Comparison of ENCODE assay signal across 17 cellular contexts in genomic region chr1:63135174-63135512, GRCh38.
"Had no signal": no experiment of that assay in that cellular context is flagged by ENCODE, and none has a peak within 500 bp of the region (broad histone marks: within the 10 kb centered on the region; RNA-seq: fewer than 3 reads in every experiment).

No MANE protein-coding gene starts in this region.

- H3K36me3 ChIP-seq: adrenal gland, cardiac muscle cell, lower lobe of right lung, ovary, right atrium auricular region, spleen, thoracic aorta had no signal

- H3K9me3 Mint-ChIP-seq: activated T-cell treated with anti-CD3 and anti-CD28 coated beads, Interleukin-2, amount 50 U/mL, for 24 hours; stimulated activated naive CD8-positive, alpha-beta T cell treated with anti-CD3 and anti-CD28 coated beads, Interleukin-15, amount 100 ng/mL, for 72 hours had no signal

- H3K4me1 ChIP-seq: adrenal gland, foreskin keratinocyte, lower lobe of right lung, right atrium auricular region, spleen had no signal

- DNase-seq: activated CD4-positive, alpha-beta T cell treated with anti-CD3 and anti-CD28 coated beads, Interleukin-2, amount 50 U/mL, for 48 hours; activated CD8-positive, alpha-beta memory T cell treated with anti-CD3 and anti-CD28 coated beads, Interleukin-2, amount 10 ng/mL, durations not matched to agents 7 days and 5 days; activated naive CD4-positive, alpha-beta T cell treated with anti-CD3 and anti-CD28 coated beads, Interleukin-2, amount 50 U/mL, for 16 hours; activated T-cell treated with anti-CD3 and anti-CD28 coated beads, Interleukin-2, amount 50 U/mL, for 24 hours; adrenal gland; effector CD8-positive, alpha-beta T cell; foreskin keratinocyte; lower lobe of right lung; naive B cell; ovary; spleen; stimulated activated naive CD8-positive, alpha-beta T cell treated with anti-CD3 and anti-CD28 coated beads, Interleukin-15, amount 100 ng/mL, for 72 hours had no signal

- H3K4me3 ChIP-seq: adrenal gland, cardiac muscle cell, coronary artery, lower lobe of right lung, ovary, right atrium auricular region, spleen, thoracic aorta had no signal

- H3K4me3 Mint-ChIP-seq: activated CD8-positive, alpha-beta memory T cell treated with anti-CD3 and anti-CD28 coated beads, Interleukin-2, amount 10 ng/mL, durations not matched to agents 7 days and 5 days; activated T-cell treated with anti-CD3 and anti-CD28 coated beads, Interleukin-2, amount 50 U/mL, for 24 hours; naive B cell; stimulated activated naive CD8-positive, alpha-beta T cell treated with anti-CD3 and anti-CD28 coated beads, Interleukin-15, amount 100 ng/mL, for 72 hours had no signal

- H3K27me3 ChIP-seq: foreskin keratinocyte, ovary, right atrium auricular region had no signal

- ATAC-seq: activated CD8-positive, alpha-beta memory T cell treated with anti-CD3 and anti-CD28 coated beads, Interleukin-2, amount 10 ng/mL, durations not matched to agents 7 days and 5 days; foreskin keratinocyte; lower lobe of right lung; stimulated activated naive CD8-positive, alpha-beta T cell treated with anti-CD3 and anti-CD28 coated beads, Interleukin-15, amount 100 ng/mL, for 72 hours had no signal

- H3K4me1 Mint-ChIP-seq: activated CD8-positive, alpha-beta memory T cell treated with anti-CD3 and anti-CD28 coated beads, Interleukin-2, amount 10 ng/mL, durations not matched to agents 7 days and 5 days; naive B cell; stimulated activated naive CD8-positive, alpha-beta T cell treated with anti-CD3 and anti-CD28 coated beads, Interleukin-15, amount 100 ng/mL, for 72 hours had no signal

- H3K27ac ChIP-seq: adrenal gland, cardiac muscle cell, coronary artery, foreskin keratinocyte, lower lobe of right lung, ovary, right atrium auricular region, spleen, thoracic aorta, VCaP had no signal

- H3K36me3 Mint-ChIP-seq: activated CD8-positive, alpha-beta memory T cell treated with anti-CD3 and anti-CD28 coated beads, Interleukin-2, amount 10 ng/mL, durations not matched to agents 7 days and 5 days; naive B cell had no signal

- H3K9me3 ChIP-seq: adrenal gland, lower lobe of right lung, ovary, right atrium auricular region, spleen, thoracic aorta had no signal

- H3K27ac Mint-ChIP-seq: activated CD8-positive, alpha-beta memory T cell treated with anti-CD3 and anti-CD28 coated beads, Interleukin-2, amount 10 ng/mL, durations not matched to agents 7 days and 5 days; activated T-cell treated with anti-CD3 and anti-CD28 coated beads, Interleukin-2, amount 50 U/mL, for 24 hours; naive B cell; stimulated activated naive CD8-positive, alpha-beta T cell treated with anti-CD3 and anti-CD28 coated beads, Interleukin-15, amount 100 ng/mL, for 72 hours had no signal
